20 cellular contexts compared by ENCODE assay signal in genomic region chr13:58919551-58919950, GRCh38.
A peak's percentile ranks its signal among the peaks of the same experiment; 100 is the strongest.
DNase-seq lines count a peak whose midpoint lies in the region; TF ChIP-seq lines count a peak whose summit lies in the region.
"Had no signal": no experiment of that assay in that cellular context is flagged by ENCODE, and none has a peak within 500 bp of the region (broad histone marks: within the 10 kb centered on the region; RNA-seq: fewer than 3 reads in every experiment).

No MANE protein-coding gene starts in this region.

- no peak overlapping the region for H3K14ac ChIP-seq in mesenchymal stem cell (ENCODE audit: low read length in 2 of 2)
- no peak overlapping the region for H3K14ac ChIP-seq in neuronal stem cell (ENCODE audit: low read length)

- H3K9me3 ChIP-seq in HAP-1 = no peaks in the 10 kb centered on the region
- H3K9me3 ChIP-seq in mesenchymal stem cell (ENCODE audit: control insufficient read depth, low read length) = peaks cover 7% of the 10 kb centered on the region
- no peaks in the 10 kb centered on the region for H3K9me3 ChIP-seq in neuronal stem cell (replicated peaks in 1 of 2; ENCODE audit: control insufficient read depth in 2 of 2, insufficient read depth in 1 of 2, low read depth in 1 of 2, low read length in 2 of 2)
- H3K9me3 ChIP-seq in sigmoid colon = no peaks in the 10 kb centered on the region
- H3K9me3 ChIP-seq: BE2C had no signal

- TF ChIP-seq CTCF in sigmoid colon (IDR thresholded peaks at IDR 0.05) = no peak

- H2AK5ac ChIP-seq in mesenchymal stem cell (ENCODE audit: low read length, severe bottlenecking) = no peak overlapping the region
- no peak overlapping the region for H2AK5ac ChIP-seq in neuronal stem cell (ENCODE audit: low read depth, low read length)

- H4K8ac ChIP-seq in mesenchymal stem cell (ENCODE audit: low read length) (no peak overlapping the region), neuronal stem cell (ENCODE audit: low read depth, low read length) (no peak overlapping the region)

- H3K4me2 ChIP-seq in mesenchymal stem cell (ENCODE audit: low read length, poor library complexity, severe bottlenecking) = no peak overlapping the region
- no peak overlapping the region for H3K4me2 ChIP-seq in neuronal stem cell (ENCODE audit: insufficient read depth, low read length, poor library complexity, severe bottlenecking)

- WGBS in mesenchymal stem cell = 35% methylated on average over 2 of the region's 3 CpGs
- WGBS in neuronal stem cell (ENCODE audit: extremely low coverage in 2 of 2, insufficient read length in 2 of 2, insufficient replicate concordance in 1 of 2), 2 donors = no CpG with 5 or more reads among the region's 3 CpGs
- 84 to 90% methylated on average over 3 of the region's 3 CpGs for whole genome bisulfite sequencing in sigmoid colon, 2 donors

- TF ChIP-seq EP300 in sigmoid colon (IDR thresholded peaks at IDR 0.05) = no peak

- H3K27ac ChIP-seq in mesenchymal stem cell (ENCODE audit: low read length, poor library complexity, severe bottlenecking) (no peak overlapping the region), neuronal stem cell (replicated peaks; ENCODE audit: low read length) (no peak overlapping the region), sigmoid colon (no peak overlapping the region)

- H3K23ac ChIP-seq in mesenchymal stem cell (ENCODE audit: low read length in 2 of 2) (no peak overlapping the region), neuronal stem cell (ENCODE audit: low read depth, low read length, poor library complexity) (no peak overlapping the region)

- H3K4me1 ChIP-seq in HAP-1 (peaks cover 13% of the 10 kb centered on the region), mesenchymal stem cell (ENCODE audit: control insufficient read depth, insufficient read depth, low read depth, low read length) (no peaks in the 10 kb centered on the region), neuronal stem cell (ENCODE audit: control insufficient read depth in 2 of 2, insufficient read depth in 1 of 2, low read depth in 1 of 2, low read length in 2 of 2) (no peaks in the 10 kb centered on the region), sigmoid colon (no peaks in the 10 kb centered on the region)
- H3K4me1 ChIP-seq: BE2C had no signal

- no peak overlapping the region for H2BK12ac ChIP-seq in mesenchymal stem cell (ENCODE audit: low read length in 2 of 2)
- no peak overlapping the region for H2BK12ac ChIP-seq in neuronal stem cell (ENCODE audit: low read length)

- H2BK15ac ChIP-seq in mesenchymal stem cell (ENCODE audit: low read depth, poor library complexity, severe bottlenecking) = no peak overlapping the region
- no peak overlapping the region for H2BK15ac ChIP-seq in neuronal stem cell (ENCODE audit: low read length)

- H2AFZ ChIP-seq in mesenchymal stem cell (ENCODE audit: low read depth, low read length) (no peak overlapping the region), neuronal stem cell (ENCODE audit: low read length) (peak overlapping the region; percentile 61)

- no peak overlapping the region for H2BK5ac ChIP-seq in mesenchymal stem cell (ENCODE audit: low read depth, low read length, poor library complexity, severe bottlenecking)
- H2BK5ac ChIP-seq in neuronal stem cell (ENCODE audit: low read length) = no peak overlapping the region

- TF ChIP-seq POLR2A in sigmoid colon (IDR thresholded peaks at IDR 0.05) = no peak

- no peak overlapping the region for H2BK120ac ChIP-seq in mesenchymal stem cell (ENCODE audit: low read depth, low read length)
- H2BK120ac ChIP-seq in neuronal stem cell (ENCODE audit: low read depth, low read length) = no peak overlapping the region

- H3K4ac ChIP-seq in mesenchymal stem cell (ENCODE audit: low read depth in 1 of 2, low read length in 2 of 2) (no peak overlapping the region), neuronal stem cell (ENCODE audit: low read length) (no peak overlapping the region)

- H3K27me3 ChIP-seq in HAP-1 (ENCODE audit: low read depth) (no peaks in the 10 kb centered on the region), mesenchymal stem cell (ENCODE audit: control insufficient read depth in 1 of 2, insufficient read depth in 1 of 2, low read length in 2 of 2) (no peaks in the 10 kb centered on the region), neuronal stem cell (ENCODE audit: control insufficient read depth in 3 of 3, insufficient read depth in 3 of 3, low read depth in 1 of 3, low read length in 3 of 3) (no peaks in the 10 kb centered on the region), sigmoid colon (no peaks in the 10 kb centered on the region)
- H3K27me3 ChIP-seq: BE2C had no signal

- no peaks in the 10 kb centered on the region for H3K36me3 ChIP-seq in HAP-1 (replicated peaks)
- H3K36me3 ChIP-seq in mesenchymal stem cell (ENCODE audit: control insufficient read depth in 1 of 2, insufficient read depth in 2 of 2, low read depth in 1 of 2, low read length in 2 of 2) = no peaks in the 10 kb centered on the region
- no peaks in the 10 kb centered on the region for H3K36me3 ChIP-seq in neuronal stem cell (replicated peaks in 1 of 2; ENCODE audit: control insufficient read depth in 2 of 2, insufficient read depth in 2 of 2, low read length in 2 of 2)
- no peaks in the 10 kb centered on the region for H3K36me3 ChIP-seq in sigmoid colon
- H3K36me3 ChIP-seq: BE2C had no signal

- H4K91ac ChIP-seq in mesenchymal stem cell (ENCODE audit: low read length) = no peak overlapping the region
- H4K91ac ChIP-seq in neuronal stem cell (ENCODE audit: low read depth, low read length, poor library complexity) = no peak overlapping the region

- intact Hi-C loops in sigmoid colon (cut with DNase I) = no loop called here

- H3K18ac ChIP-seq in mesenchymal stem cell (ENCODE audit: low read depth in 1 of 2, low read length in 2 of 2) (no peak overlapping the region), neuronal stem cell (ENCODE audit: low read length) (no peak overlapping the region)

- in situ Hi-C loops in HAP-1 (cut with MboI; ENCODE audit: low sequenced_read_pairs) = no loop called here

- no peaks in the 10 kb centered on the region for H3K79me1 ChIP-seq in mesenchymal stem cell (replicated peaks; ENCODE audit: low read length, poor library complexity, severe bottlenecking)
- H3K79me1 ChIP-seq in neuronal stem cell (ENCODE audit: low read depth, low read length) = no peaks in the 10 kb centered on the region

- H3K4me3 ChIP-seq in HAP-1 (no peak overlapping the region), mesenchymal stem cell (ENCODE audit: insufficient read depth in 1 of 2, low read depth in 1 of 2, low read length in 2 of 2) (no peak overlapping the region), neuronal stem cell (ENCODE audit: low read length in 2 of 2) (no peak overlapping the region), sigmoid colon (no peak overlapping the region)
- H3K4me3 ChIP-seq: GM12878 had no signal

- no peak overlapping the region for H3K9ac ChIP-seq in mesenchymal stem cell (ENCODE audit: low read length)
- H3K9ac ChIP-seq in neuronal stem cell (ENCODE audit: low read depth, low read length, poor library complexity) = no peak overlapping the region

- DNase-seq in HAP-1 (ENCODE audit: low spot score in 2 of 2) = peak; percentile 8 to 80
- DNase-seq in M059J (ENCODE audit: low read depth) = peak; percentile 16
- DNase-seq in mesenchymal stem cell = peak; percentile 76
- no peak for DNase-seq in neuronal stem cell (ENCODE audit: low spot score)
- DNase-seq in mucosa of gallbladder (ENCODE audit: low spot score) = no peak
- no peak for DNase-seq in activated T-cell treated with anti-CD3 and anti-CD28 coated beads, Interleukin-2, amount 50 U/mL, for 48 hours
- no peak for DNase-seq in sigmoid colon
- DNase-seq: ACHN; BE2C; C1 segment of cervical spinal cord; CD4-positive, CD25-positive, alpha-beta regulatory T cell; CD8-positive, alpha-beta memory T cell; COR-L47; DMS 273 treated with DMSO at 0.1 percent for 48 hours; DMS53; DND-41; EL; H9; IMR-90 had no signal

Comparison
In these comparisons a context has a peak if more than half of its experiments do, and no peak if none do; other contexts are left out.
1. DNase-seq: peak in HAP-1 (2 of 2), M059J (single experiment) and mesenchymal stem cell (single experiment); none in neuronal stem cell (single experiment), mucosa of gallbladder (single experiment), activated T-cell treated with anti-CD3 and anti-CD28 coated beads, Interleukin-2, amount 50 U/mL, for 48 hours (0 of 2) and sigmoid colon (single experiment).